In the genomic region with DNA sequence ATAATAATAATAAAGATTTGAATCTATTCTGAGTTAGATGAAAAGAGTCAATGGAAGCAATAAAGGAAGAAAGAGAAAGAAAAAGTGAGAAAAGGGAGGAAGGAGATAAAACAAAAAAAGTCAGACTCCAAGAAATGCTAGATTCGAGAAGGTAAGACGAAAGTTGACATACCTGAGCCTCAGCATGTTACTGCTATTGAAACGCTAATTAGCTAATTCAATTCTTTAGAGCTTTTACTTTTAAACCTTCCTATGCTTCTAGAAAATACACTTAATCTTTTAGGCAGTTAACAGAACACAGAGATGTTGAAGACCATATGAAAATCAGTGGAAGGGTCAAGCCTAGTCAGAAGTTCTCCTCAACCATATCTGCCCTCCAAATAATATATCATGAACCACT, we compare ENCODE assay signal across 2 cellular contexts.
TF ChIP-seq lines count a peak whose summit lies in the region.

No MANE protein-coding gene starts in this region.

TF ChIP-seq in GM23338, 12 proteins besides CTCF, POLR2A, EP300 and RAD21 (continued from another document):
- TF ChIP-seq, protein P1, sequence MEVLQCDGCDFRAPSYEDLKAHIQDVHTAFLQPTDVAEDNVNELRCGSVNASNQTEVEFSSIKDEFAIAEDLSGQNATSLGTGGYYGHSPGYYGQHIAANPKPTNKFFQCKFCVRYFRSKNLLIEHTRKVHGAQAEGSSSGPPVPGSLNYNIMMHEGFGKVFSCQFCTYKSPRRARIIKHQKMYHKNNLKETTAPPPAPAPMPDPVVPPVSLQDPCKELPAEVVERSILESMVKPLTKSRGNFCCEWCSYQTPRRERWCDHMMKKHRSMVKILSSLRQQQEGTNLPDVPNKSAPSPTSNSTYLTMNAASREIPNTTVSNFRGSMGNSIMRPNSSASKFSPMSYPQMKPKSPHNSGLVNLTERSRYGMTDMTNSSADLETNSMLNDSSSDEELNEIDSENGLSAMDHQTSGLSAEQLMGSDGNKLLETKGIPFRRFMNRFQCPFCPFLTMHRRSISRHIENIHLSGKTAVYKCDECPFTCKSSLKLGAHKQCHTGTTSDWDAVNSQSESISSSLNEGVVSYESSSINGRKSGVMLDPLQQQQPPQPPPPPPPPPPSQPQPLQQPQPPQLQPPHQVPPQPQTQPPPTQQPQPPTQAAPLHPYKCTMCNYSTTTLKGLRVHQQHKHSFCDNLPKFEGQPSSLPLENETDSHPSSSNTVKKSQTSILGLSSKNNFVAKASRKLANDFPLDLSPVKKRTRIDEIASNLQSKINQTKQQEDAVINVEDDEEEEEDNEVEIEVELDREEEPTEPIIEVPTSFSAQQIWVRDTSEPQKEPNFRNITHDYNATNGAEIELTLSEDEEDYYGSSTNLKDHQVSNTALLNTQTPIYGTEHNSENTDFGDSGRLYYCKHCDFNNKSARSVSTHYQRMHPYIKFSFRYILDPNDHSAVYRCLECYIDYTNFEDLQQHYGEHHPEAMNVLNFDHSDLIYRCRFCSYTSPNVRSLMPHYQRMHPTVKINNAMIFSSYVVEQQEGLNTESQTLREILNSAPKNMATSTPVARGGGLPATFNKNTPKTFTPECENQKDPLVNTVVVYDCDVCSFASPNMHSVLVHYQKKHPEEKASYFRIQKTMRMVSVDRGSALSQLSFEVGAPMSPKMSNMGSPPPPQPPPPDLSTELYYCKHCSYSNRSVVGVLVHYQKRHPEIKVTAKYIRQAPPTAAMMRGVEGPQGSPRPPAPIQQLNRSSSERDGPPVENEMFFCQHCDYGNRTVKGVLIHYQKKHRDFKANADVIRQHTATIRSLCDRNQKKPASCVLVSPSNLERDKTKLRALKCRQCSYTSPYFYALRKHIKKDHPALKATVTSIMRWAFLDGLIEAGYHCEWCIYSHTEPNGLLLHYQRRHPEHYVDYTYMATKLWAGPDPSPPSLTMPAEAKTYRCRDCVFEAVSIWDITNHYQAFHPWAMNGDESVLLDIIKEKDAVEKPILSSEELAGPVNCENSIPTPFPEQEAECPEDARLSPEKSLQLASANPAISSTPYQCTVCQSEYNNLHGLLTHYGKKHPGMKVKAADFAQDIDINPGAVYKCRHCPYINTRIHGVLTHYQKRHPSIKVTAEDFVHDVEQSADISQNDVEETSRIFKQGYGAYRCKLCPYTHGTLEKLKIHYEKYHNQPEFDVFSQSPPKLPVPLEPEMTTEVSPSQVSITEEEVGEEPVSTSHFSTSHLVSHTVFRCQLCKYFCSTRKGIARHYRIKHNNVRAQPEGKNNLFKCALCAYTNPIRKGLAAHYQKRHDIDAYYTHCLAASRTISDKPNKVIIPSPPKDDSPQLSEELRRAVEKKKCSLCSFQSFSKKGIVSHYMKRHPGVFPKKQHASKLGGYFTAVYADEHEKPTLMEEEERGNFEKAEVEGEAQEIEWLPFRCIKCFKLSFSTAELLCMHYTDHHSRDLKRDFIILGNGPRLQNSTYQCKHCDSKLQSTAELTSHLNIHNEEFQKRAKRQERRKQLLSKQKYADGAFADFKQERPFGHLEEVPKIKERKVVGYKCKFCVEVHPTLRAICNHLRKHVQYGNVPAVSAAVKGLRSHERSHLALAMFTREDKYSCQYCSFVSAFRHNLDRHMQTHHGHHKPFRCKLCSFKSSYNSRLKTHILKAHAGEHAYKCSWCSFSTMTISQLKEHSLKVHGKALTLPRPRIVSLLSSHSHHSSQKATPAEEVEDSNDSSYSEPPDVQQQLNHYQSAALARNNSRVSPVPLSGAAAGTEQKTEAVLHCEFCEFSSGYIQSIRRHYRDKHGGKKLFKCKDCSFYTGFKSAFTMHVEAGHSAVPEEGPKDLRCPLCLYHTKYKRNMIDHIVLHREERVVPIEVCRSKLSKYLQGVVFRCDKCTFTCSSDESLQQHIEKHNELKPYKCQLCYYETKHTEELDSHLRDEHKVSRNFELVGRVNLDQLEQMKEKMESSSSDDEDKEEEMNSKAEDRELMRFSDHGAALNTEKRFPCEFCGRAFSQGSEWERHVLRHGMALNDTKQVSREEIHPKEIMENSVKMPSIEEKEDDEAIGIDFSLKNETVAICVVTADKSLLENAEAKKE (CRISPR knock-in tag; IDR thresholded peaks at IDR 0.05), result no peak
- TF ChIP-seq ZNF114 (CRISPR knock-in tag; IDR thresholded peaks at IDR 0.05), result no peak
- TF ChIP-seq NANOG (IDR thresholded peaks at IDR 0.05; ENCODE audit: borderline replicate concordance), result peak; percentile 16; the same call in 1 of the 2 replicates

TF ChIP-seq in WTC11, 78 proteins besides CTCF, POLR2A, EP300 and RAD21 (continued from another document):
- TF ChIP-seq, protein P2, sequence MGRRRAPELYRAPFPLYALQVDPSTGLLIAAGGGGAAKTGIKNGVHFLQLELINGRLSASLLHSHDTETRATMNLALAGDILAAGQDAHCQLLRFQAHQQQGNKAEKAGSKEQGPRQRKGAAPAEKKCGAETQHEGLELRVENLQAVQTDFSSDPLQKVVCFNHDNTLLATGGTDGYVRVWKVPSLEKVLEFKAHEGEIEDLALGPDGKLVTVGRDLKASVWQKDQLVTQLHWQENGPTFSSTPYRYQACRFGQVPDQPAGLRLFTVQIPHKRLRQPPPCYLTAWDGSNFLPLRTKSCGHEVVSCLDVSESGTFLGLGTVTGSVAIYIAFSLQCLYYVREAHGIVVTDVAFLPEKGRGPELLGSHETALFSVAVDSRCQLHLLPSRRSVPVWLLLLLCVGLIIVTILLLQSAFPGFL (CRISPR knock-in tag; IDR thresholded peaks at IDR 0.05; ENCODE audit: borderline replicate concordance), result no peak
- TF ChIP-seq, protein P3, sequence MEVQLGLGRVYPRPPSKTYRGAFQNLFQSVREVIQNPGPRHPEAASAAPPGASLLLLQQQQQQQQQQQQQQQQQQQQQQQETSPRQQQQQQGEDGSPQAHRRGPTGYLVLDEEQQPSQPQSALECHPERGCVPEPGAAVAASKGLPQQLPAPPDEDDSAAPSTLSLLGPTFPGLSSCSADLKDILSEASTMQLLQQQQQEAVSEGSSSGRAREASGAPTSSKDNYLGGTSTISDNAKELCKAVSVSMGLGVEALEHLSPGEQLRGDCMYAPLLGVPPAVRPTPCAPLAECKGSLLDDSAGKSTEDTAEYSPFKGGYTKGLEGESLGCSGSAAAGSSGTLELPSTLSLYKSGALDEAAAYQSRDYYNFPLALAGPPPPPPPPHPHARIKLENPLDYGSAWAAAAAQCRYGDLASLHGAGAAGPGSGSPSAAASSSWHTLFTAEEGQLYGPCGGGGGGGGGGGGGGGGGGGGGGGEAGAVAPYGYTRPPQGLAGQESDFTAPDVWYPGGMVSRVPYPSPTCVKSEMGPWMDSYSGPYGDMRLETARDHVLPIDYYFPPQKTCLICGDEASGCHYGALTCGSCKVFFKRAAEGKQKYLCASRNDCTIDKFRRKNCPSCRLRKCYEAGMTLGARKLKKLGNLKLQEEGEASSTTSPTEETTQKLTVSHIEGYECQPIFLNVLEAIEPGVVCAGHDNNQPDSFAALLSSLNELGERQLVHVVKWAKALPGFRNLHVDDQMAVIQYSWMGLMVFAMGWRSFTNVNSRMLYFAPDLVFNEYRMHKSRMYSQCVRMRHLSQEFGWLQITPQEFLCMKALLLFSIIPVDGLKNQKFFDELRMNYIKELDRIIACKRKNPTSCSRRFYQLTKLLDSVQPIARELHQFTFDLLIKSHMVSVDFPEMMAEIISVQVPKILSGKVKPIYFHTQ (CRISPR knock-in tag; IDR thresholded peaks at IDR 0.05), result no peak
- TF ChIP-seq ETV6 (CRISPR knock-in tag; IDR thresholded peaks at IDR 0.05), result no peak
- TF ChIP-seq, protein P4, sequence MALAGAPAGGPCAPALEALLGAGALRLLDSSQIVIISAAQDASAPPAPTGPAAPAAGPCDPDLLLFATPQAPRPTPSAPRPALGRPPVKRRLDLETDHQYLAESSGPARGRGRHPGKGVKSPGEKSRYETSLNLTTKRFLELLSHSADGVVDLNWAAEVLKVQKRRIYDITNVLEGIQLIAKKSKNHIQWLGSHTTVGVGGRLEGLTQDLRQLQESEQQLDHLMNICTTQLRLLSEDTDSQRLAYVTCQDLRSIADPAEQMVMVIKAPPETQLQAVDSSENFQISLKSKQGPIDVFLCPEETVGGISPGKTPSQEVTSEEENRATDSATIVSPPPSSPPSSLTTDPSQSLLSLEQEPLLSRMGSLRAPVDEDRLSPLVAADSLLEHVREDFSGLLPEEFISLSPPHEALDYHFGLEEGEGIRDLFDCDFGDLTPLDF (CRISPR knock-in tag; IDR thresholded peaks at IDR 0.05), result no peak
- TF ChIP-seq NFE2L1 (CRISPR knock-in tag; IDR thresholded peaks at IDR 0.05), result no peak
- TF ChIP-seq ZNF232 (CRISPR knock-in tag; IDR thresholded peaks at IDR 0.05), result no peak
- TF ChIP-seq KAT7 (CRISPR knock-in tag; IDR thresholded peaks at IDR 0.05; ENCODE audit: borderline replicate concordance), result no peak
- no peak for TF ChIP-seq ZNF671 (CRISPR knock-in tag; IDR thresholded peaks at IDR 0.05)
- no peak for TF ChIP-seq ZNF121 (CRISPR knock-in tag; IDR thresholded peaks at IDR 0.05)
- no peak for TF ChIP-seq CREB1 (CRISPR knock-in tag; IDR thresholded peaks at IDR 0.05)
- no peak for TF ChIP-seq ELF4 (CRISPR knock-in tag; IDR thresholded peaks at IDR 0.05; ENCODE audit: low read depth)
- no peak for TF ChIP-seq TEAD1 (CRISPR knock-in tag; IDR thresholded peaks at IDR 0.05)
TF ChIP-seq in WTC11: peak in this region for 0.
